22 cellular contexts compared by ENCODE assay signal in the genomic region with DNA sequence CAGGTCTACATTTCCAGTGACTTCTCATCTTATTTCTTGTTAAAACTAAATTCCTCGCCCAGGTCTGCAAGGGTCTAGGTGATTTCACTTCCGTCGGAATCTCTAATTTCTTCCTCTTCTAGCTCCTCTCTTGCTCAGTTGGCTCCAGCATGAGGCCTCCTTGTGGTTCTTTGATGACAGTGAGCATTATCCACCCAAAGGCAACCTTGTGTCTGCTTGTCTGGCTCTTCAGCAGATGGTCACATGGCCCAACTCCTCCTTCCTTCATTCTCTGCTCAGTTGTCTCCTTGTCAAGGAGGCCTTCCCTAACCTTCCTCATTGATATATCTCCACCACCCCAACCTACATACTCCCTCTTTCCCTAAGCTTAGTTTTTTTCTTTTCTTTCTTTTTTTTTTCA.
DNase-seq lines count a peak whose midpoint lies in the region; ATAC-seq, FAIRE-seq and TF ChIP-seq lines count a peak whose summit lies in the region.
"Had no signal": no experiment of that assay in that cellular context is flagged by ENCODE, and none has a peak within 500 bp of the region (broad histone marks: within the 10 kb centered on the region; RNA-seq: fewer than 3 reads in every experiment).

No MANE protein-coding gene starts in this region.

- H3K79me2 ChIP-seq in HCT116 (ENCODE audit: insufficient read depth, low read length) (no peaks in the 10 kb centered on the region), H1 (ENCODE audit: control insufficient read depth in 1 of 2, insufficient read depth in 2 of 2, low read length in 2 of 2) (no peaks in the 10 kb centered on the region)

- H3K56ac ChIP-seq in H1 (replicated peaks; ENCODE audit: insufficient read length, low read depth, low read length), result no peak overlapping the region

- no peak overlapping the region for H4K5ac ChIP-seq in H1 (ENCODE audit: insufficient read length, low read depth, low read length)

- H3K4me2 ChIP-seq in HCT116 (ENCODE audit: low read length) (no peak overlapping the region), H1 (ENCODE audit: insufficient read depth in 1 of 2, low read depth in 2 of 2, low read length in 2 of 2) (no peak overlapping the region)
- H3K4me2 ChIP-seq: BLaER1 had no signal

- H2AFZ ChIP-seq in HCT116 (ENCODE audit: low read depth, low read length, poor library complexity, severe bottlenecking) (no peak overlapping the region), H1 (ENCODE audit: low read length) (no peak overlapping the region)
- H2AFZ ChIP-seq: GM23248 had no signal

- no peaks in the 10 kb centered on the region for H3K9me3 Mint-ChIP-seq in activated naive CD8-positive, alpha-beta T cell treated with anti-CD3 and anti-CD28 coated beads for 36 hours
- H3K9me3 Mint-ChIP-seq: CD8-positive, alpha-beta memory T cell; HFFc6 had no signal

- TF ChIP-seq RAD21 in HCT116 (IDR thresholded peaks at IDR 0.05; ENCODE audit: low read depth), result no peak
- peak; percentile 23 to 31; a peak in 2 of 4 replicates for TF ChIP-seq RAD21 in H1 (IDR thresholded peaks at IDR 0.05 in 1 of 2, conservative IDR thresholded peaks at IDR 0.05 in 1 of 2; ENCODE audit: low read depth in 2 of 2, low read length in 2 of 2)

- H3K14ac ChIP-seq in H1 (ENCODE audit: insufficient read length), result no peak overlapping the region

- H3K9ac ChIP-seq in HCT116 (ENCODE audit: low read length) (no peak overlapping the region), H1 (replicated peaks in 1 of 4; ENCODE audit: extremely low read depth in 1 of 4, low read depth in 3 of 4, low read length in 3 of 4) (no peak overlapping the region)
- H3K9ac ChIP-seq: BLaER1, GM23248 had no signal

- no peaks in the 10 kb centered on the region for H3K9me3 ChIP-seq in BE2C
- H3K9me3 ChIP-seq in HCT116 (ENCODE audit: control insufficient read depth in 1 of 2, insufficient read depth in 1 of 2, low read depth in 1 of 2, low read length in 2 of 2), result no peaks in the 10 kb centered on the region
- no peaks in the 10 kb centered on the region for H3K9me3 ChIP-seq in H1 (ENCODE audit: insufficient read depth in 2 of 2, low read depth in 1 of 2, low read length in 1 of 2)
- H3K9me3 ChIP-seq: BLaER1 had no signal

- no peak overlapping the region for H2BK12ac ChIP-seq in H1 (ENCODE audit: low read depth, low read length)

- H3K4me1 Mint-ChIP-seq in activated naive CD8-positive, alpha-beta T cell treated with anti-CD3 and anti-CD28 coated beads for 36 hours, result peaks cover 14% of the 10 kb centered on the region

- BruUV-seq in HCT116 (replicated peaks; lab: Mats Ljungman, UMichigan), result no TSS peak

- no peak overlapping the region for H3K23ac ChIP-seq in H1 (ENCODE audit: insufficient read length)

- TF ChIP-seq CTCF in BE2C (IDR thresholded peaks at IDR 0.05; ENCODE audit: low read depth, low read length) (peak; percentile 26), HCT116 (IDR thresholded peaks at IDR 0.05 in 2 of 3, conservative IDR thresholded peaks at IDR 0.05 in 1 of 3; ENCODE audit: borderline replicate concordance in 1 of 3, insufficient read depth in 1 of 3, low read depth in 2 of 3, low read length in 2 of 3) (peak in 2 of 3 experiments; percentile 9 to 20; a peak in 1 of 6 replicates), H1 (IDR thresholded peaks at IDR 0.05; ENCODE audit: control extremely low read depth in 1 of 3, insufficient read depth in 1 of 3, low read depth in 1 of 3, low read length in 3 of 3) (peak in 1 of 3 experiments; percentile 20; a peak in 1 of 4 replicates)

- POLR2A ChIA-PET in HCT116 (lab: Charles Lee), result no interaction called here
- POLR2A ChIA-PET in H1 (lab: Charles Lee; ENCODE audit: partially characterized antibody), result no interaction called here

- TF ChIP-seq EP300 in H1 (IDR thresholded peaks at IDR 0.05; ENCODE audit: borderline replicate concordance in 1 of 2, low read depth in 2 of 2, low read length in 2 of 2), result no peak

- H3K79me1 ChIP-seq in H1 (ENCODE audit: low read depth, low read length), result no peaks in the 10 kb centered on the region

- no peaks in the 10 kb centered on the region for H3K9me2 ChIP-seq in HCT116 (ENCODE audit: insufficient read depth)

- no peak for FAIRE-seq in H1 (lab: Jason Lieb, UNC)
- FAIRE-seq: GM12891, GM18507, HepG2 had no signal

- H2BK120ac ChIP-seq in H1 (replicated peaks; ENCODE audit: low read depth, low read length), result no peak overlapping the region

- H3K18ac ChIP-seq in H1 (ENCODE audit: extremely low read depth, low read length), result no peak overlapping the region

- no peak overlapping the region for H4K91ac ChIP-seq in H1 (replicated peaks; ENCODE audit: insufficient read length, low read length)

- H3K27me3 Mint-ChIP-seq in activated naive CD8-positive, alpha-beta T cell treated with anti-CD3 and anti-CD28 coated beads for 36 hours, result no peaks in the 10 kb centered on the region

- no peak overlapping the region for H4K8ac ChIP-seq in H1 (ENCODE audit: extremely low read depth, insufficient read depth, low read length)

- no peak overlapping the region for H3K4me3 Mint-ChIP-seq in activated naive CD8-positive, alpha-beta T cell treated with anti-CD3 and anti-CD28 coated beads for 36 hours
- H3K4me3 Mint-ChIP-seq: CD8-positive, alpha-beta memory T cell; HFFc6 had no signal

- WGBS in H1 (ENCODE audit: extremely low coverage in 1 of 2, insufficient coverage in 1 of 2, insufficient read length in 1 of 2, insufficient replicate concordance in 2 of 2, low coverage in 1 of 2, low lambda C conversion rate in 2 of 2, missing lambda C conversion rate in 1 of 2), 2 experiments, result 92% methylated on average over 3 of the region's 3 CpGs; no CpG with 5 or more reads in 1 of the 2 experiments

- RAD21 ChIA-PET in HCT116 (lab: Charles Lee; ENCODE audit: low non-redundant PET in 1 of 2, low total read pairs in 2 of 2, uncharacterized antibody in 2 of 2, unreplicated experiment in 2 of 2), result no interaction called here

- no peaks in the 10 kb centered on the region for H3K36me3 Mint-ChIP-seq in activated naive CD8-positive, alpha-beta T cell treated with anti-CD3 and anti-CD28 coated beads for 36 hours

- H3K27ac Mint-ChIP-seq in activated naive CD8-positive, alpha-beta T cell treated with anti-CD3 and anti-CD28 coated beads for 36 hours, result no peak overlapping the region
- H3K27ac Mint-ChIP-seq: CD8-positive, alpha-beta memory T cell; HFFc6 had no signal

- no peak overlapping the region for H3K4ac ChIP-seq in H1 (replicated peaks; ENCODE audit: insufficient read length, low read depth, low read length)

- H3K27ac ChIP-seq in HCT116 (ENCODE audit: low read depth, low read length) (no peak overlapping the region), H1 (ENCODE audit: low read depth, low read length) (no peak overlapping the region)
- H3K27ac ChIP-seq: BLaER1, GM23248 had no signal

- H3K36me3 ChIP-seq in BE2C, result no peaks in the 10 kb centered on the region
- H3K36me3 ChIP-seq in HCT116 (ENCODE audit: control insufficient read depth in 1 of 2, insufficient read depth in 2 of 2, low read length in 2 of 2), result no peaks in the 10 kb centered on the region
- no peaks in the 10 kb centered on the region for H3K36me3 ChIP-seq in H1 (ENCODE audit: control insufficient read depth in 2 of 4, insufficient read depth in 4 of 4, low read length in 3 of 4)
- H3K36me3 ChIP-seq: BLaER1 had no signal

- H4K20me1 ChIP-seq in HCT116 (ENCODE audit: insufficient read depth) (no peaks in the 10 kb centered on the region), H1 (replicated peaks in 1 of 2; ENCODE audit: control insufficient read depth in 1 of 2, insufficient read depth in 2 of 2, low read length in 2 of 2) (no peaks in the 10 kb centered on the region)
- H4K20me1 ChIP-seq: BLaER1 had no signal

- no peak overlapping the region for H2BK15ac ChIP-seq in H1 (ENCODE audit: low read length)

- intact Hi-C loops in HCT116 (cut with micrococcal nuclease), result loop anchor here (5.0 kb wide), 1 partner anchor 1393 kb away; a partner anchor contains a TSS

- H3K27me3 ChIP-seq in BE2C, result no peaks in the 10 kb centered on the region
- H3K27me3 ChIP-seq in HCT116 (ENCODE audit: insufficient read depth, low read length), result no peaks in the 10 kb centered on the region
- H3K27me3 ChIP-seq in H1 (replicated peaks in 1 of 4; ENCODE audit: control insufficient read depth in 3 of 4, extremely low read depth in 1 of 4, insufficient read depth in 3 of 4, low read length in 3 of 4), result no peaks in the 10 kb centered on the region
- H3K27me3 ChIP-seq: BLaER1 had no signal

- H3K4me1 ChIP-seq in BE2C, result no peaks in the 10 kb centered on the region
- peaks cover 0 to 12% of the 10 kb centered on the region in 2 experiments; a peak in 2 of 4 replicates for H3K4me1 ChIP-seq in HCT116 (ENCODE audit: control insufficient read depth in 1 of 2, insufficient read depth in 2 of 2, low read length in 2 of 2)
- H3K4me1 ChIP-seq in H1 (replicated peaks in 1 of 4; ENCODE audit: control insufficient read depth in 3 of 4, insufficient read depth in 4 of 4, low read length in 3 of 4), result no peaks in the 10 kb centered on the region

- TF ChIP-seq POLR2A in HCT116 (IDR thresholded peaks at IDR 0.05; ENCODE audit: borderline replicate concordance, extremely low read depth, insufficient read depth, insufficient read length), result no peak
- TF ChIP-seq POLR2A in H1 (IDR thresholded peaks at IDR 0.05; ENCODE audit: control extremely low read depth in 1 of 2, low read depth in 2 of 2, low read length in 2 of 2), result no peak

- ATAC-seq in HCT116 (no peak), HG03175 (IDR thresholded peaks at IDR 0.05; ENCODE audit: unreplicated experiment) (no peak)
- ATAC-seq: HepG2 had no signal

- DNase-seq in BE2C, result no peak
- DNase-seq in HCT116 (ENCODE audit: low read depth, low spot score), result no peak
- DNase-seq in NOMO-1 treated with dmso at 0.1 percent for 144 hours (lab: John Stamatoyannopoulos, UW; ENCODE audit: unreplicated experiment), result peak; percentile 14
- no peak for DNase-seq in H1 (ENCODE audit: low read depth in 1 of 2, low spot score in 2 of 2)
- no peak for DNase-seq in kidney tubule cell (ENCODE audit: low spot score)
- no peak for DNase-seq in activated naive CD8-positive, alpha-beta T cell treated with anti-CD3 and anti-CD28 coated beads for 36 hours
- no peak for DNase-seq in NCI-H1417 (lab: John Stamatoyannopoulos, UW)
- DNase-seq: CD8-positive, alpha-beta memory T cell; GDM1; GM23248; HFFc6; MV-4-11; NCI-H1694; NCI-H2107; NCI-H2227 treated with DMSO at 0.1 percent for 48 hours; NCI-H524; SHP77 treated with DMSO at 0.1 percent for 48 hours had no signal

- H2AK5ac ChIP-seq in H1 (ENCODE audit: low read depth, low read length), result no peak overlapping the region

- no peak overlapping the region for H2BK5ac ChIP-seq in H1 (ENCODE audit: low read depth, low read length)

- CTCF ChIA-PET in HCT116 (lab: Charles Lee), result no interaction called here
- CTCF ChIA-PET in H1 (lab: Charles Lee; ENCODE audit: partially characterized antibody), result interaction anchor here (0.6 kb wide), 1 partner anchor 89 kb away, joined by 3 read pairs; no protein-coding TSS in a partner anchor

- no peaks in the 10 kb centered on the region for H3K23me2 ChIP-seq in H1 (ENCODE audit: low read depth, low read length)

- no peak overlapping the region for H3K4me3 ChIP-seq in BE2C (ENCODE audit: low read depth, low read length)
- no peak overlapping the region for H3K4me3 ChIP-seq in HCT116 (replicated peaks in 1 of 2; ENCODE audit: low read depth in 1 of 2, low read length in 2 of 2)
- H3K4me3 ChIP-seq in H1 (ENCODE audit: extremely low read depth in 1 of 4, insufficient read depth in 2 of 4, low read depth in 3 of 4, low read length in 4 of 4), result no peak overlapping the region
- H3K4me3 ChIP-seq: BLaER1, GM23248 had no signal

- H2BK20ac ChIP-seq in H1 (ENCODE audit: low read length), result no peak overlapping the region
